15 cellular contexts compared by ENCODE assay signal in the genomic region with DNA sequence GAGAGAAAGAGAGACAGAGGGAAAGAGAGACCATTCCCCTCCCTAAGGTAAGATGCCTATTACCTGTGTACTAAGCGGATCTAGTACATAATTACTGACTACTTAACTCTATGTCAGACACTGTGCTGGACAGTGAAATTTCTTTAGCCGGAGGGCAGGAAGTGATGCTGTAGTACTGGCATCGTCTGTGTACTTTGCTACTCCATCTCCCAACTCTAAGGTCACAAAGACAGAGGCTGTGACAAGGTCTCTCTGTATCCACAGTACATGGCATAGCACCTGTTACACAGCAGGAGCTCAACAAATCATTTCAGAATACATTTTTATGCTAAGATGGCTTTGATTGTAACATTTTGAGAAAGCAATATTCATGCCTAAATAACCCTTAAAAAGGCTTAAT. TPM values are rescaled to one million over a fixed set of nuclear protein-coding genes. Genes with fewer than 3 reads are reported as not detected.
"Had no signal": no experiment of that assay in that cellular context is flagged by ENCODE, and none has a peak within 500 bp of the region (broad histone marks: within the 10 kb centered on the region; RNA-seq: fewer than 3 reads in every experiment).

No MANE protein-coding gene starts in this region.

- H3K36me3 ChIP-seq: upper lobe of right lung had no signal

- H3K4me1 ChIP-seq: upper lobe of right lung had no signal

- H3K27me3 ChIP-seq: upper lobe of right lung had no signal

- DNase-seq: activated CD8-positive, alpha-beta memory T cell treated with anti-CD3 and anti-CD28 coated beads, Interleukin-2, amount 10 ng/mL, durations not matched to agents 7 days and 5 days; activated naive CD4-positive, alpha-beta T cell treated with anti-CD3 and anti-CD28 coated beads, Interleukin-2, amount 10 ng/mL, durations not matched to agents 7 days and 5 days; activated T-cell treated with anti-CD3 and anti-CD28 coated beads, Interleukin-2, amount 50 U/mL, for 1 hour; hippocampal formation; mucosa of descending colon; naive thymus-derived CD4-positive, alpha-beta T cell; stimulated activated naive CD8-positive, alpha-beta T cell treated with anti-CD3 and anti-CD28 coated beads, Interleukin-15, Interleukin-2, amounts not matched to agents 100 U/mL and 50 U/mL, for 24 hours; T-cell; T-helper 9 cell; upper lobe of right lung had no signal

- H3K27ac ChIP-seq: upper lobe of right lung had no signal

- H3K4me3 ChIP-seq: coronary artery, mucosa of descending colon, upper lobe of right lung had no signal

- H3K9me3 ChIP-seq: mucosa of descending colon, upper lobe of right lung had no signal

- ATAC-seq: activated CD8-positive, alpha-beta memory T cell treated with anti-CD3 and anti-CD28 coated beads, Interleukin-2, amount 10 ng/mL, durations not matched to agents 7 days and 5 days; esophagus mucosa; left lobe of liver; mucosa of descending colon; naive thymus-derived CD4-positive, alpha-beta T cell; stimulated activated naive CD8-positive, alpha-beta T cell treated with anti-CD3 and anti-CD28 coated beads, Interleukin-15, Interleukin-2, amounts not matched to agents 100 U/mL and 50 U/mL, for 24 hours; T-cell; upper lobe of right lung had no signal

RNA-seq across cellular contexts. Expression of a gene that starts 9.0 kb away (rescaled TPM):
- total RNA-seq: activated CD8-positive, alpha-beta memory T cell treated with anti-CD3 and anti-CD28 coated beads, Interleukin-2, amount 10 ng/mL, durations not matched to agents 7 days and 5 days; activated T-helper 2 cell treated with anti-CD3 and anti-CD28 coated beads, Interferon-gamma antibody, Interleukin-2, Interleukin-4, amounts not matched to agents 10 μg/mL and 5 μg/mL and 100 μg/mL, durations not matched to agents 14 hours and 24 hours and 36 hours; naive thymus-derived CD4-positive, alpha-beta T cell; T-cell; upper lobe of right lung had no signal
- polyA plus RNA-seq: adipose tissue; naive thymus-derived CD4-positive, alpha-beta T cell had no signal
